Comparison of ENCODE assay signal across 8 cellular contexts in genomic region chr3:39414421-39414907, GRCh38. TPM values are rescaled to one million over a fixed set of nuclear protein-coding genes. Genes with fewer than 3 reads are reported as not detected.
DNase-seq lines count a peak whose midpoint lies in the region; ATAC-seq and TF ChIP-seq lines count a peak whose summit lies in the region.

No MANE protein-coding gene starts in this region.

- no peak overlapping the region for H3K27ac ChIP-seq in mammary epithelial cell (ENCODE audit: insufficient read depth, low read depth, low read length)

- no peak overlapping the region for H3K4me2 ChIP-seq in mammary epithelial cell (ENCODE audit: insufficient read depth, low read depth, low read length)

- peak; percentile 27 for DNase-seq in MCF 10A (ENCODE audit: unreplicated experiment)
- DNase-seq in mammary epithelial cell = no peak
- peak; percentile 14 for DNase-seq in RPMI8226
- DNase-seq in type B pancreatic cell (ENCODE audit: extremely low spot score, unreplicated experiment) = no peak
- no peak for DNase-seq in kidney glomerular epithelial cell (lab: John Stamatoyannopoulos, UW)
- DNase-seq in DMS153 (lab: John Stamatoyannopoulos, UW) = no peak

- intact Hi-C loops in MCF 10A (cut with micrococcal nuclease) = no loop called here
- intact Hi-C loops in mammary epithelial cell (cut with micrococcal nuclease) = no loop called here

- in situ Hi-C loops in mammary epithelial cell (cut with MboI; ENCODE audit: low sequenced_read_pairs in 2 of 2) = no loop called here

- no peaks in the 10 kb centered on the region for H3K27me3 Mint-ChIP-seq in MCF 10A (ENCODE audit: insufficient read depth, unreplicated experiment)
- H3K27me3 Mint-ChIP-seq in type B pancreatic cell = peaks cover 5% of the 10 kb centered on the region

- BruUV-seq in MCF 10A (replicated peaks; lab: Mats Ljungman, UMichigan) (no TSS peak), mammary epithelial cell (replicated peaks; lab: Mats Ljungman, UMichigan) (no TSS peak)

- peaks cover 6% of the 10 kb centered on the region for H4K20me1 ChIP-seq in mammary epithelial cell (ENCODE audit: insufficient read depth, low read length)

- POLR2A ChIA-PET in MCF 10A (lab: Yijun Ruan, JAX) = interaction anchor here (0.6 to 3.7 kb wide), 6 partner anchors 8 to 675 kb away, joined by 3 to 48 read pairs (median 4); partner anchors contain the start of gene RPSA

- peaks cover 35% of the 10 kb centered on the region for H3K36me3 ChIP-seq in mammary epithelial cell (ENCODE audit: insufficient read depth, low read length)

- H3K9me3 ChIP-seq in mammary epithelial cell (replicated peaks; ENCODE audit: insufficient read depth, low read length) = no peaks in the 10 kb centered on the region

- H3K9me3 Mint-ChIP-seq in MCF 10A (ENCODE audit: unreplicated experiment) (no peaks in the 10 kb centered on the region), type B pancreatic cell (no peaks in the 10 kb centered on the region)

- H3K36me3 Mint-ChIP-seq in MCF 10A (ENCODE audit: insufficient read depth, unreplicated experiment) = peaks cover 67% of the 10 kb centered on the region
- peaks cover 36% of the 10 kb centered on the region for H3K36me3 Mint-ChIP-seq in type B pancreatic cell

- CTCF ChIA-PET in MCF 10A (lab: Yijun Ruan, JAX) = interaction anchor here (0.6 to 7.0 kb wide), 9 partner anchors 10 to 903 kb away, joined by 3 to 65 read pairs (median 5); no protein-coding TSS in a partner anchor
- CTCF ChIA-PET in mammary epithelial cell (lab: Charles Lee; ENCODE audit: low non-redundant PET) = no interaction called here

- H3K4me1 Mint-ChIP-seq in MCF 10A (ENCODE audit: insufficient read depth, unreplicated experiment) (peaks cover 21% of the 10 kb centered on the region), type B pancreatic cell (ENCODE audit: unreplicated experiment) (peaks cover 10% of the 10 kb centered on the region)

- H3K4me1 ChIP-seq in mammary epithelial cell (ENCODE audit: insufficient read depth, low read length) = peaks cover 5% of the 10 kb centered on the region

- H3K4me3 Mint-ChIP-seq in MCF 10A (ENCODE audit: unreplicated experiment) (no peak overlapping the region), type B pancreatic cell (no peak overlapping the region)

- dilution Hi-C loops in mammary epithelial cell (cut with HindIII; ENCODE audit: low sequenced_read_pairs) = no loop called here

- 71% methylated on average over 2 of the region's 2 CpGs for WGBS in mammary epithelial cell (ENCODE audit: low coverage, missing lambda C conversion rate)

- H3K9ac ChIP-seq in mammary epithelial cell (ENCODE audit: insufficient read depth, low read length) = no peak overlapping the region

- no peaks in the 10 kb centered on the region for H3K27me3 ChIP-seq in mammary epithelial cell (ENCODE audit: insufficient read depth, low read length)

- peak; percentile 58 for ATAC-seq in esophagus mucosa
- no peak for ATAC-seq in HG02885 (IDR thresholded peaks at IDR 0.05; ENCODE audit: poor library complexity, unreplicated experiment)

- H3K4me3 ChIP-seq in mammary epithelial cell (replicated peaks in 1 of 3; ENCODE audit: insufficient read depth in 1 of 3, low read depth in 2 of 3, low read length in 3 of 3) = no peak overlapping the region

- H2AFZ ChIP-seq in mammary epithelial cell (ENCODE audit: low read depth, low read length) = no peak overlapping the region

- no peak overlapping the region for H3K27ac Mint-ChIP-seq in MCF 10A (ENCODE audit: low read depth, unreplicated experiment)
- H3K27ac Mint-ChIP-seq in type B pancreatic cell = peak overlapping the region; percentile 26

- peaks cover 30% of the 10 kb centered on the region for H3K79me2 ChIP-seq in mammary epithelial cell (ENCODE audit: insufficient read depth, low read length)

- no peak for TF ChIP-seq CTCF in MCF 10A (IDR thresholded peaks at IDR 0.05; ENCODE audit: unreplicated experiment)
- TF ChIP-seq CTCF in mammary epithelial cell (conservative IDR thresholded peaks at IDR 0.05 in 1 of 2, IDR thresholded peaks at IDR 0.05 in 1 of 2; ENCODE audit: extremely low read depth in 1 of 2, insufficient read depth in 1 of 2, low read depth in 1 of 2, low read length in 2 of 2) = no peak
- TF ChIP-seq CTCF in type B pancreatic cell (conservative IDR thresholded peaks at IDR 0.05) = no peak

RNA-seq across cellular contexts. Expression of gene RPSA, which starts 7.9 kb away (rescaled TPM):
- total RNA-seq in MCF 10A (2022) = 1,984 and 2,115 TPM in 2 replicates
- total RNA-seq in mammary epithelial cell = 1,000 to 10,000 TPM in 1 of 2 donors, 100 to 1,000 TPM in 1; 874 to 1,396 TPM
- polyA plus RNA-seq in mammary epithelial cell = 2,903 TPM
- polyA minus RNA-seq in mammary epithelial cell = 1,449 TPM
- total RNA-seq in esophagus mucosa = 1,385 TPM
- 1,264 and 1,454 TPM in 2 replicates for total RNA-seq in type B pancreatic cell (ENCODE audit: low replicate concordance)

RNA-seq across cellular contexts. Expression of gene SLC25A38, which starts 31.3 kb away (rescaled TPM):
- total RNA-seq in MCF 10A (2022) (37.6 and 45.9 TPM in 2 replicates), mammary epithelial cell (10 to 100 TPM; 27.5 to 34.9 TPM), esophagus mucosa (8.6 TPM), type B pancreatic cell (ENCODE audit: low replicate concordance) (26.9 and 30.3 TPM in 2 replicates)
- 29.3 TPM for polyA plus RNA-seq in mammary epithelial cell
- polyA minus RNA-seq in mammary epithelial cell = 39.6 TPM

RNA-seq across cellular contexts. Expression of gene MOBP, which starts 53.0 kb away (rescaled TPM):
- total RNA-seq in MCF 10A (2022) (0.21 TPM in 1 of 2 replicates, not detected in the other), mammary epithelial cell (not detected), esophagus mucosa (not detected), type B pancreatic cell (ENCODE audit: low replicate concordance) (not detected in 2 replicates)
- not detected for polyA plus RNA-seq in mammary epithelial cell
- not detected for polyA minus RNA-seq in mammary epithelial cell

Comparison
In these comparisons a context has a peak if more than half of its experiments do, and no peak if none do; other contexts are left out.
1. DNase-seq: peak in MCF 10A (single experiment) and RPMI8226 (single experiment); none in mammary epithelial cell (single experiment), type B pancreatic cell (single experiment), kidney glomerular epithelial cell (single experiment) and DMS153 (single experiment).